Comparison of ENCODE assay signal across 17 cellular contexts in genomic region chr5:178426326-178427130, GRCh38.
DNase-seq lines count a peak whose midpoint lies in the region; ATAC-seq and TF ChIP-seq lines count a peak whose summit lies in the region.
"Had no signal": no experiment of that assay in that cellular context is flagged by ENCODE, and none has a peak within 500 bp of the region (broad histone marks: within the 10 kb centered on the region; RNA-seq: fewer than 3 reads in every experiment).

No MANE protein-coding gene starts in this region.

- H3K36me3 ChIP-seq in esophagus muscularis mucosa (no peaks in the 10 kb centered on the region), neural progenitor cell (no peaks in the 10 kb centered on the region)
- H3K36me3 ChIP-seq: BLaER1 treated with 17β-estradiol and CSF1 and Interleukin-3, amounts not matched to agents 10 nM and 100 nM had no signal

- H3K79me2 ChIP-seq in neural progenitor cell (ENCODE audit: low read depth): no peaks in the 10 kb centered on the region

- ATAC-seq in HG03095 (IDR thresholded peaks at IDR 0.05; ENCODE audit: unreplicated experiment): no peak
- no peak for ATAC-seq in GM19023 (IDR thresholded peaks at IDR 0.05; ENCODE audit: unreplicated experiment)
- ATAC-seq: Panc1, Right ventricle myocardium inferior had no signal

- H3K4me1 ChIP-seq in esophagus muscularis mucosa (peaks cover 12 to 17% (median 15%) of the 10 kb centered on the region in 4 donors), neural progenitor cell (peaks cover 25% of the 10 kb centered on the region)

- peaks cover 6% of the 10 kb centered on the region for H3K9me3 Mint-ChIP-seq in neural progenitor cell

- no peak overlapping the region for H3K9ac ChIP-seq in neural progenitor cell
- H3K9ac ChIP-seq: BLaER1 treated with 17β-estradiol and CSF1 and Interleukin-3, amounts not matched to agents 10 nM and 100 nM had no signal

- no peak for TF ChIP-seq CTCF in VCaP (conservative IDR thresholded peaks at IDR 0.05)
- TF ChIP-seq CTCF in esophagus muscularis mucosa (IDR thresholded peaks at IDR 0.05): no peak
- TF ChIP-seq CTCF in neural progenitor cell (IDR thresholded peaks at IDR 0.05): no peak

- DNase-seq in esophagus muscularis mucosa (ENCODE audit: extremely low spot score) (peak; percentile 68), neural progenitor cell (ENCODE audit: low spot score) (no peak), ureter (ENCODE audit: low spot score) (peak; percentile 29), islet precursor cell (no peak)
- DNase-seq: DMS153, KBM-7, NCI-H1092 treated with DMSO at 0.1 percent for 48 hours, NCI-H187 treated with DMSO at 0.1 percent for 48 hours, NCI-H2171, NCI-H774 had no signal

- H3K27ac Mint-ChIP-seq in neural progenitor cell: peak overlapping the region; percentile 94

- intact Hi-C loops in esophagus muscularis mucosa (cut with DNase I): no loop called here

- H3F3A ChIP-seq in neural progenitor cell (ENCODE audit: low read depth): peaks cover 7% of the 10 kb centered on the region

- WGBS in esophagus muscularis mucosa: 89% methylated on average over 26 of the region's 26 CpGs

- no peak overlapping the region for H3K4me2 ChIP-seq in neural progenitor cell
- H3K4me2 ChIP-seq: BLaER1 treated with 17β-estradiol and CSF1 and Interleukin-3, amounts not matched to agents 10 nM and 100 nM had no signal

- TF ChIP-seq POLR2A in esophagus muscularis mucosa (IDR thresholded peaks at IDR 0.05; ENCODE audit: low read depth): no peak

- H4K20me1 ChIP-seq in neural progenitor cell (ENCODE audit: low read depth): no peaks in the 10 kb centered on the region
- H4K20me1 ChIP-seq: BLaER1 treated with 17β-estradiol and CSF1 and Interleukin-3, amounts not matched to agents 10 nM and 100 nM had no signal

- no peak overlapping the region for H3K4me3 Mint-ChIP-seq in neural progenitor cell

- no peaks in the 10 kb centered on the region for H3K27me3 Mint-ChIP-seq in neural progenitor cell (ENCODE audit: insufficient read depth, low read depth)

- H3K27ac ChIP-seq in VCaP (0 out of 2 replicates have a peak overlapping the region, but pooled peaks have one; percentile 21), esophagus muscularis mucosa (replicated peaks in 1 of 4) (no peak overlapping the region), neural progenitor cell (no peak overlapping the region)
- H3K27ac ChIP-seq: BLaER1 treated with 17β-estradiol and CSF1 and Interleukin-3, amounts not matched to agents 10 nM and 100 nM; SK-N-MC had no signal

- no peaks in the 10 kb centered on the region for H3K27me3 ChIP-seq in esophagus muscularis mucosa
- no peaks in the 10 kb centered on the region for H3K27me3 ChIP-seq in neural progenitor cell
- H3K27me3 ChIP-seq: BLaER1 treated with 17β-estradiol and CSF1 and Interleukin-3, amounts not matched to agents 10 nM and 100 nM had no signal

- peaks cover 0 to 5% (median 4%) of the 10 kb centered on the region in 4 donors for H3K9me3 ChIP-seq in esophagus muscularis mucosa
- no peaks in the 10 kb centered on the region for H3K9me3 ChIP-seq in neural progenitor cell (ENCODE audit: low read depth)

- peaks cover 77% of the 10 kb centered on the region for H3K4me1 Mint-ChIP-seq in neural progenitor cell

- H3K4me3 ChIP-seq in esophagus muscularis mucosa (no peak overlapping the region), neural progenitor cell (no peak overlapping the region)
- H3K4me3 ChIP-seq: BLaER1 treated with 17β-estradiol and CSF1 and Interleukin-3, amounts not matched to agents 10 nM and 100 nM; SK-N-MC had no signal

- peaks cover 3% of the 10 kb centered on the region for H3K36me3 Mint-ChIP-seq in neural progenitor cell

- TF ChIP-seq EP300 in esophagus muscularis mucosa (IDR thresholded peaks at IDR 0.05): no peak

- H2AFZ ChIP-seq in neural progenitor cell (replicated peaks): no peak overlapping the region

Comparison
In these comparisons a context has a peak if more than half of its experiments do, and no peak if none do; other contexts are left out.
1. DNase-seq: peak in esophagus muscularis mucosa (single experiment) and ureter (single experiment); none in neural progenitor cell (single experiment) and islet precursor cell (single experiment).